2 cellular contexts compared by ENCODE assay signal in the genomic region with DNA sequence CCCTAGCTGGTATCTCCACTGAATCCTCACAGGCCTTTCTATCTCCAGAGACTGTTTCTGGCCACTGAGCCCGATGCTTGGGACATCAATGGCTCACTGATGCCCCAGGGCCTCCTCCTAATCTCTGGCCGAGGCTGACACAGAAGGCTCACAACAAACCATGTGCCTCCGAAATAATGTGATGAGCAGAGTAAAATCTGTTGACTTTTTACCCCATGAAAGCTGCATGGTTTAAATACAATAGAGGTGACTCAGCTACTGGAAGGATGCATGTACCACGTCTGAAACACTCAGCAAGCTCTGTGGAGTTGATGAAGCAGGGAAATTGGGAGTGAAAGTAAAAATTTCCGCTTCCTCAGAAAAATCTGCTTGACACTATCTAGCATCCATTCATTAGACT.
TF ChIP-seq lines count a peak whose summit lies in the region.

No MANE protein-coding gene starts in this region.

TF ChIP-seq in SK-N-SH treated with all-trans-retinoic acid at 6 μM for 48 hours, 23 proteins besides CTCF, POLR2A, EP300 and RAD21 (continued from another document):
- TF ChIP-seq, protein P1, sequence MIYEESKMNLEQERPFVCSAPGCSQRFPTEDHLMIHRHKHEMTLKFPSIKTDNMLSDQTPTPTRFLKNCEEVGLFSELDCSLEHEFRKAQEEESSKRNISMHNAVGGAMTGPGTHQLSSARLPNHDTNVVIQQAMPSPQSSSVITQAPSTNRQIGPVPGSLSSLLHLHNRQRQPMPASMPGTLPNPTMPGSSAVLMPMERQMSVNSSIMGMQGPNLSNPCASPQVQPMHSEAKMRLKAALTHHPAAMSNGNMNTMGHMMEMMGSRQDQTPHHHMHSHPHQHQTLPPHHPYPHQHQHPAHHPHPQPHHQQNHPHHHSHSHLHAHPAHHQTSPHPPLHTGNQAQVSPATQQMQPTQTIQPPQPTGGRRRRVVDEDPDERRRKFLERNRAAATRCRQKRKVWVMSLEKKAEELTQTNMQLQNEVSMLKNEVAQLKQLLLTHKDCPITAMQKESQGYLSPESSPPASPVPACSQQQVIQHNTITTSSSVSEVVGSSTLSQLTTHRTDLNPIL (CRISPR knock-in tag; IDR thresholded peaks at IDR 0.05; ENCODE audit: low read depth) = no peak
- no peak for TF ChIP-seq ZFP30 (CRISPR knock-in tag; IDR thresholded peaks at IDR 0.05)
- no peak for TF ChIP-seq ZFP3 (CRISPR knock-in tag; IDR thresholded peaks at IDR 0.05)
- no peak for TF ChIP-seq SNAI2 (CRISPR knock-in tag; IDR thresholded peaks at IDR 0.05)
- no peak for TF ChIP-seq ZNF8 (CRISPR knock-in tag; IDR thresholded peaks at IDR 0.05)
- TF ChIP-seq CSDC2 (CRISPR knock-in tag; IDR thresholded peaks at IDR 0.05) = no peak
- TF ChIP-seq RARB (CRISPR knock-in tag; IDR thresholded peaks at IDR 0.05) = no peak

TF ChIP-seq in GM23338, 12 proteins besides CTCF, POLR2A, EP300 and RAD21 (continued from another document):
- TF ChIP-seq ZNF462 (CRISPR knock-in tag; IDR thresholded peaks at IDR 0.05) (no peak), CREB1 (CRISPR knock-in tag; IDR thresholded peaks at IDR 0.05; ENCODE audit: low read depth) (no peak), ZNF114 (CRISPR knock-in tag; IDR thresholded peaks at IDR 0.05) (no peak), JUNB (IDR thresholded peaks at IDR 0.05; ENCODE audit: unreplicated experiment) (no peak), REST (IDR thresholded peaks at IDR 0.05; ENCODE audit: unreplicated experiment) (no peak), EZH2 (IDR thresholded peaks at IDR 0.05; ENCODE audit: low read depth, unreplicated experiment) (no peak)
- TF ChIP-seq, protein P2, sequence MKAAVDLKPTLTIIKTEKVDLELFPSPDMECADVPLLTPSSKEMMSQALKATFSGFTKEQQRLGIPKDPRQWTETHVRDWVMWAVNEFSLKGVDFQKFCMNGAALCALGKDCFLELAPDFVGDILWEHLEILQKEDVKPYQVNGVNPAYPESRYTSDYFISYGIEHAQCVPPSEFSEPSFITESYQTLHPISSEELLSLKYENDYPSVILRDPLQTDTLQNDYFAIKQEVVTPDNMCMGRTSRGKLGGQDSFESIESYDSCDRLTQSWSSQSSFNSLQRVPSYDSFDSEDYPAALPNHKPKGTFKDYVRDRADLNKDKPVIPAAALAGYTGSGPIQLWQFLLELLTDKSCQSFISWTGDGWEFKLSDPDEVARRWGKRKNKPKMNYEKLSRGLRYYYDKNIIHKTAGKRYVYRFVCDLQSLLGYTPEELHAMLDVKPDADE (IDR thresholded peaks at IDR 0.05) = no peak
